ENCODE assay signal across 1 cellular context in the genomic region with DNA sequence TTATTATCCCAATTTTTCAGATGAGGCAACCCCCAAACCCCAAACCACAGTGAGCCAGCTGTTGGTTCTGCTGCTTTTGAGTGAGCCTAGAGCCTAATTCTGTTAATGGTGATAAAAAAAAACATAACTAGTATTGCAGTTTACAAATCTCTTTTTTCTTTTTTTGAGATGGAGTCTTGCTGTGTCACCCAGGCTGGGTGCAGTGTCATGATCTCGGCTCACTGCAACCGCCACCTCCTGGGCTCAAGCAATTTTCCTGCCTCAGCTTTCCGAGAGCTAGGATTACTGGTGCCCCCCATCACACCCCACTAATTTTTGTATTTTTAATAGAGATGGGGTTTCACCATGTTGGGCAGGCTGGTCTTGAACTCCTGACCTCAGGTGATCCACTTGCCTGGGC.
TF ChIP-seq lines count a peak whose summit lies in the region.

No MANE protein-coding gene starts in this region.

TF ChIP-seq in K562, 482 proteins besides CTCF, POLR2A, EP300 and RAD21:
- TF ChIP-seq ZNF316 (IDR thresholded peaks at IDR 0.05) (peak; percentile 63; the same call in 1 of the 2 replicates), FUS (optimal IDR thresholded peaks at IDR 0.05; ENCODE audit: low read depth, low read length) (no peak), MAFG (tag; conservative IDR thresholded peaks at IDR 0.05) (peak; percentile 54), MAFF (IDR thresholded peaks at IDR 0.05; ENCODE audit: low read length) (0 out of 2 replicates have a peak, but pooled peaks have one; percentile 5), PREB (CRISPR knock-in tag; IDR thresholded peaks at IDR 0.05) (no peak), C11orf30 (IDR thresholded peaks at IDR 0.05; ENCODE audit: low read depth) (peak; percentile 57; the same call in 1 of the 2 replicates), NFE2 (IDR thresholded peaks at IDR 0.05; ENCODE audit: low read depth) (peak; percentile 18; the same call in 1 of the 2 replicates), GTF2F1 (IDR thresholded peaks at IDR 0.05; ENCODE audit: low read depth, low read length) (no peak)
